ENCODE assay signal across 1 cellular context in genomic region chr1:36085686-36086526, GRCh38.
TF ChIP-seq lines count a peak whose summit lies in the region.

No MANE protein-coding gene starts in this region.

TF ChIP-seq in IMR-90, 13 proteins besides CTCF, POLR2A, EP300 and RAD21:
- TF ChIP-seq RCOR1 (IDR thresholded peaks at IDR 0.05; ENCODE audit: insufficient replicate concordance, low read length), result no peak
